1 cellular context compared by ENCODE assay signal in the genomic region with DNA sequence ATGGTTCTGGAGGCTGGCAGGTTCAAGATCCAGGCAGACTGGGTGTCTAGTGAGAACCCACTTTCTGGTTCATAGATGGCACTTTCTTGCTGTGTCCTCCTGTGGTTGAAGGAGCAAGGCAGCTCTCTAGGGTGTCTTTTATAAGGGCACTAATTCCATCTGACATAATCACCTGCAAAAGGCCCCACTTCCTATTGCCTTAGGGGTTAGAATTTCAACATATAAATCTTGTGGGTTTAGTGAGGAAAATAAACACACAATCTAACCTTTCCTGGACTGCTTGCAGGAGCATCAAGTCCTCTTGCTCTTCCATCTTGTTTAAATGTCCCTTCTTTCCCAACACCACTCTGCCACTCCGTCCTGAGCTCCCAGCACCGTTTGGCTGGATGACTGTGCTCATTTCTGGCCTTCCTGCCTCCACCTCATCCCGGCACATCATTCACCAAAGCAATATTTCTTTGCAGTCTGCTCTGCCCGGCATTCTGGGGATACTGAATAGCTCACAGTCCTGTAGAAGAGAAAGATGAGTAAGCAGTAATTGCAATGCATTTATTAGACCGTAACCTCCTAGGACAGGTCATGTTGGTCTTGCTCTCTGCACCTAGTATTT.
TF ChIP-seq lines count a peak whose summit lies in the region.

No MANE protein-coding gene starts in this region.

TF ChIP-seq in K562, 482 proteins besides CTCF, POLR2A, EP300 and RAD21 (continued from another document):
- TF ChIP-seq ZNF639 (CRISPR knock-in tag; conservative IDR thresholded peaks at IDR 0.05 in 1 of 2, IDR thresholded peaks at IDR 0.05 in 1 of 2) (no peak), MAFG (tag; conservative IDR thresholded peaks at IDR 0.05) (0 out of 2 replicates have a peak, but pooled peaks have one; percentile 32), ZNF316 (IDR thresholded peaks at IDR 0.05) (0 out of 2 replicates have a peak, but pooled peaks have one; percentile 11)
